ENCODE assay signal across 19 cellular contexts in the genomic region with DNA sequence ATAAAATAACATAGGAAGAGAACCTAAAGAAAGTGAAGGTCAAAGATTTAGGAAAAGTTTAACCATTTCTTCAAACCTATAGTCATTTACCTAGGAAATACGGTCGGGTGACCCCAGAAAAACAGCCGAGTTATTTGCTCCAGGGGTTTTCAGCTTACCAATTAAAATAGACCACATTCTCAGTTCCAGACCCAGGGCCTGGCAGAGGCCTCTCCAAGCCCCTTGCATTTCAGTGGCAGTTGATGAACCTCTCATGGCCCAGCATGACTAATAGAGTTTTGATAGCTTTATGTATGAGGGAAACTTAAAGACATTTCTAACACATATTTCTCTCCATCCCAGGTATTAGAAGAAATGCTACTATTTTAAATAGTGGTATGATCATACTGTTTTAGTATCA.
DNase-seq lines count a peak whose midpoint lies in the region; ATAC-seq and TF ChIP-seq lines count a peak whose summit lies in the region.
"Had no signal": no experiment of that assay in that cellular context is flagged by ENCODE, and none has a peak within 500 bp of the region (broad histone marks: within the 10 kb centered on the region; RNA-seq: fewer than 3 reads in every experiment).

No MANE protein-coding gene starts in this region.

- H3K4me2 ChIP-seq in BLaER1 = peak overlapping the region; percentile 42

- H3K36me3 Mint-ChIP-seq in mesothelial cell of epicardium (peaks cover 7% of the 10 kb centered on the region), CD14-positive monocyte (no peaks in the 10 kb centered on the region)
- H3K36me3 Mint-ChIP-seq: WTC11 had no signal

- H3K4me1 Mint-ChIP-seq in mesothelial cell of epicardium (peaks cover 65% of the 10 kb centered on the region), CD14-positive monocyte (no peaks in the 10 kb centered on the region)

- H3K36me3 ChIP-seq in BLaER1 = no peaks in the 10 kb centered on the region
- H3K36me3 ChIP-seq: adrenal gland had no signal

- H3K9me3 Mint-ChIP-seq in mesothelial cell of epicardium (no peaks in the 10 kb centered on the region), CD14-positive monocyte (no peaks in the 10 kb centered on the region)
- H3K9me3 Mint-ChIP-seq: activated T-helper 2 cell treated with anti-CD3 and anti-CD28 coated beads, Interferon-gamma antibody, Interleukin-2, Interleukin-4, amounts not matched to agents 10 μg/mL and 5 μg/mL and 100 μg/mL, durations not matched to agents 14 hours and 24 hours and 36 hours; WTC11 had no signal

- H3K9me3 ChIP-seq in BLaER1 = peaks cover 4% of the 10 kb centered on the region
- H3K9me3 ChIP-seq: adrenal gland, sigmoid colon had no signal

- peak; percentile 47 for DNase-seq in RPMI7951 (ENCODE audit: low read depth)
- DNase-seq in mesothelial cell of epicardium (ENCODE audit: low spot score in 2 of 2, unreplicated experiment in 2 of 2) = no peak
- DNase-seq in CD14-positive monocyte (ENCODE audit: low spot score) = no peak
- DNase-seq in nucleus accumbens (lab: John Stamatoyannopoulos, UW) = no peak
- DNase-seq in lower leg skin (ENCODE audit: low spot score in 2 of 2) = no peak
- DNase-seq: activated CD8-positive, alpha-beta memory T cell treated with anti-CD3 and anti-CD28 coated beads for 24 hours; adrenal gland; foreskin melanocyte; GOT3; sigmoid colon; stimulated activated CD4-positive, alpha-beta T cell treated with anti-CD3 and anti-CD28 coated beads, Interleukin-4, amount 100 ng/mL, for 1 hour; stimulated activated CD8-positive, alpha-beta memory T cell treated with anti-CD3 and anti-CD28 coated beads, Interleukin-4, amount 100 ng/mL, for 48 hours; T-helper 1 cell had no signal

- TF ChIP-seq CTCF in mesothelial cell of epicardium (IDR thresholded peaks at IDR 0.05; ENCODE audit: unreplicated experiment) = no peak
- no peak for TF ChIP-seq CTCF in CD14-positive monocyte (IDR thresholded peaks at IDR 0.05)
- TF ChIP-seq CTCF in lower leg skin (IDR thresholded peaks at IDR 0.05) = no peak

- H3K9ac ChIP-seq in BLaER1 = no peak overlapping the region

- H3K27ac Mint-ChIP-seq in mesothelial cell of epicardium (peak overlapping the region; percentile 92), CD14-positive monocyte (peak overlapping the region in 1 of 7 donors; percentile 40)
- H3K27ac Mint-ChIP-seq: activated T-helper 2 cell treated with anti-CD3 and anti-CD28 coated beads, Interferon-gamma antibody, Interleukin-2, Interleukin-4, amounts not matched to agents 10 μg/mL and 5 μg/mL and 100 μg/mL, durations not matched to agents 14 hours and 24 hours and 36 hours; WTC11 had no signal

- H3K27me3 Mint-ChIP-seq in mesothelial cell of epicardium (ENCODE audit: low read depth) (no peaks in the 10 kb centered on the region), CD14-positive monocyte (ENCODE audit: low read depth in 3 of 3) (peaks cover 3 to 8% (median 8%) of the 10 kb centered on the region in 3 donors)

- intact Hi-C loops in CD14-positive monocyte (cut with micrococcal nuclease) (no loop called here), lower leg skin (cut with DNase I; ENCODE audit: low total_unique reads) (no loop called here)

- WGBS in lower leg skin, 2 donors = 86 to 96% methylated on average over 3 of the region's 3 CpGs

- H3K27me3 ChIP-seq in BLaER1 = no peaks in the 10 kb centered on the region
- H3K27me3 ChIP-seq: adrenal gland, sigmoid colon had no signal

- H3K4me3 ChIP-seq in BLaER1 (no peak overlapping the region), lower leg skin (ENCODE audit: low read depth, poor library complexity, severe bottlenecking) (no peak overlapping the region)
- H3K4me3 ChIP-seq: adrenal gland, sigmoid colon had no signal

- TF ChIP-seq POLR2A in lower leg skin (IDR thresholded peaks at IDR 0.05) = no peak

- ATAC-seq in GM21786 (IDR thresholded peaks at IDR 0.05; ENCODE audit: unreplicated experiment) (peak; percentile 50), GM19328 (IDR thresholded peaks at IDR 0.05; ENCODE audit: unreplicated experiment) (no peak)
- ATAC-seq: WTC11 had no signal

- peaks cover 16% of the 10 kb centered on the region for H3K4me1 ChIP-seq in BLaER1

- peak overlapping the region; percentile 1; the same call in 1 of the 2 replicates for H3K27ac ChIP-seq in BLaER1
- H3K27ac ChIP-seq: adrenal gland, RWPE1 had no signal

- H4K20me1 ChIP-seq in BLaER1 = no peaks in the 10 kb centered on the region

- peak overlapping the region; percentile 43 for H3K4me3 Mint-ChIP-seq in mesothelial cell of epicardium
- no peak overlapping the region for H3K4me3 Mint-ChIP-seq in CD14-positive monocyte
- H3K4me3 Mint-ChIP-seq: WTC11 had no signal
